Comparison of ENCODE assay signal across 8 cellular contexts in genomic region chr6:136823128-136823660, GRCh38. TPM values are rescaled to one million over a fixed set of nuclear protein-coding genes. Genes with fewer than 3 reads are reported as not detected.
DNase-seq lines count a peak whose midpoint lies in the region; ATAC-seq, FAIRE-seq and TF ChIP-seq lines count a peak whose summit lies in the region.

No MANE protein-coding gene starts in this region.

- H3K27me3 Mint-ChIP-seq in naive B cell, result peaks cover 0 to 4% (median 3%) of the 10 kb centered on the region in 3 donors

- peak overlapping the region; percentile 92 for H3K27ac ChIP-seq in colonic mucosa

- peaks cover 8 to 11% of the 10 kb centered on the region in 2 donors for H3K36me3 Mint-ChIP-seq in naive B cell

- peak overlapping the region; percentile 89 to 94 (median 92) for H3K27ac Mint-ChIP-seq in naive B cell

- peak overlapping the region; percentile 84 to 86 for H3K9ac ChIP-seq in colonic mucosa (ENCODE audit: low read depth in 2 of 2, low read length in 2 of 2)

- TF ChIP-seq CTCF in AG10803 (conservative IDR thresholded peaks at IDR 0.05; ENCODE audit: low read length), result no peak
- no peak for TF ChIP-seq CTCF in colonic mucosa (IDR thresholded peaks at IDR 0.05)

- intact Hi-C loops in colonic mucosa (cut with DNase I), result no loop called here

- no peak for TF ChIP-seq POLR2A in GM12891 (IDR thresholded peaks at IDR 0.05; ENCODE audit: low read depth, low read length)

- ATAC-seq in naive B cell (ENCODE audit: low read depth in 2 of 2), result no peak
- ATAC-seq in HG03159 (IDR thresholded peaks at IDR 0.05; ENCODE audit: unreplicated experiment), result no peak
- ATAC-seq in GM19463 (IDR thresholded peaks at IDR 0.05; ENCODE audit: unreplicated experiment), result no peak

- no peaks in the 10 kb centered on the region for H3K27me3 ChIP-seq in MG63
- no peaks in the 10 kb centered on the region for H3K27me3 ChIP-seq in colonic mucosa

- DNase-seq in AG10803 (ENCODE audit: low read depth) (no peak), MG63 (no peak), colonic mucosa (no peak), naive B cell (no peak), GM12891 (ENCODE audit: insufficient read length, low spot score) (no peak)
- DNase-seq in activated CD4-positive, CD25-positive, alpha-beta regulatory T cell treated with anti-CD3 and anti-CD28 coated beads, Interleukin-2, amount 50 U/mL, for 72 hours, result no peak

- no peaks in the 10 kb centered on the region for H3K9me3 Mint-ChIP-seq in naive B cell

- H3K4me3 Mint-ChIP-seq in naive B cell, result peak overlapping the region; percentile 89 to 99 (median 92)

- H3K9me3 ChIP-seq in MG63 (no peaks in the 10 kb centered on the region), colonic mucosa (no peaks in the 10 kb centered on the region)

- H3K36me3 ChIP-seq in MG63 (no peaks in the 10 kb centered on the region), colonic mucosa (no peaks in the 10 kb centered on the region)

- no peak for FAIRE-seq in GM12891 (lab: Jason Lieb, UNC)

- no peaks in the 10 kb centered on the region for H3K4me1 ChIP-seq in colonic mucosa

- H3K4me1 Mint-ChIP-seq in naive B cell, result peaks cover 19 to 45% (median 24%) of the 10 kb centered on the region in 3 donors

- peak overlapping the region; percentile 79 for H3K4me3 ChIP-seq in AG10803 (ENCODE audit: low read length)
- peak overlapping the region; percentile 50 for H3K4me3 ChIP-seq in MG63
- H3K4me3 ChIP-seq in colonic mucosa, result peak overlapping the region; percentile 70

TF ChIP-seq in GM12891, 5 proteins besides CTCF, POLR2A, EP300 and RAD21:
- TF ChIP-seq SPI1 (IDR thresholded peaks at IDR 0.05; ENCODE audit: low read depth, low read length) (no peak), PAX5 (IDR thresholded peaks at IDR 0.05; ENCODE audit: insufficient read depth, low read length, severe bottlenecking) (no peak), POLR2AphosphoS5 (IDR thresholded peaks at IDR 0.05; ENCODE audit: low read depth, low read length) (no peak), TAF1 (IDR thresholded peaks at IDR 0.05; ENCODE audit: low read depth, low read length) (no peak), POU2F2 (IDR thresholded peaks at IDR 0.05; ENCODE audit: low read depth, low read length) (no peak)
TF ChIP-seq in GM12891: peak in this region for 0.

RNA-seq across cellular contexts. Expression of gene PEX7, which starts 0.8 kb away (rescaled TPM):
- 1.4 and 3.0 TPM in 2 replicates for total RNA-seq in MG63 (2014; rRNA removed; shearing (Covaris generic); ENCODE audit: low replicate concordance)
- total RNA-seq in colonic mucosa, result 10 to 100 TPM; 11.3 to 12.7 TPM
- 10 to 100 TPM in 1 of 6 donors, 1 to 10 TPM in 5; 6.4 to 19.6 (median 8.1) TPM for polyA plus RNA-seq in naive B cell (ENCODE audit: low read depth in 6 of 6)
- polyA plus RNA-seq in GM12891 (2012; ENCODE audit: low read depth, missing spikeins), result 6.8 TPM

RNA-seq across cellular contexts. Expression of gene MAP3K5, which starts 30.9 kb away (rescaled TPM):
- 5.7 and 10.5 TPM in 2 replicates for total RNA-seq in MG63 (2014; rRNA removed; shearing (Covaris generic); ENCODE audit: low replicate concordance)
- total RNA-seq in colonic mucosa, result 10 to 100 TPM; 15.3 to 17.1 TPM
- polyA plus RNA-seq in naive B cell (ENCODE audit: low read depth in 6 of 6), result 10 to 100 TPM in 3 of 6 donors, 1 to 10 TPM in 3; 5.8 to 15.5 (median 10.1) TPM
- polyA plus RNA-seq in GM12891 (2012; ENCODE audit: low read depth, missing spikeins), result 15.0 TPM
